ENCODE assay signal across 20 cellular contexts in genomic region chr13:48490241-48490640, GRCh38. TPM values are rescaled to one million over a fixed set of nuclear protein-coding genes. Genes with fewer than 3 reads are reported as not detected.
DNase-seq lines count a peak whose midpoint lies in the region; ATAC-seq and TF ChIP-seq lines count a peak whose summit lies in the region.
"Had no signal": no experiment of that assay in that cellular context is flagged by ENCODE, and none has a peak within 500 bp of the region (broad histone marks: within the 10 kb centered on the region; RNA-seq: fewer than 3 reads in every experiment).

No MANE protein-coding gene starts in this region.

- no peak overlapping the region for H3K4me3 Mint-ChIP-seq in CD4-positive, CD25-positive, alpha-beta regulatory T cell
- H3K4me3 Mint-ChIP-seq in mesothelial cell of epicardium, result no peak overlapping the region
- H3K4me3 Mint-ChIP-seq in activated naive CD4-positive, alpha-beta T cell treated with anti-CD3 and anti-CD28 coated beads, Interleukin-2, amount 10 ng/mL, durations not matched to agents 7 days and 5 days, result no peak overlapping the region
- H3K4me3 Mint-ChIP-seq: stimulated activated naive B cell treated with anti-CD40 and anti-IgM and Interleukin-4, amounts not matched to agents 10 μg/mL and 1 μg/mL and 100 μg/mL, for 72 hours had no signal

- H3K4me2 ChIP-seq in PC-3 (ENCODE audit: low read length), result peak overlapping the region; percentile 62
- H3K4me2 ChIP-seq in SK-N-SH, result no peak overlapping the region

- H3K9me3 Mint-ChIP-seq in CD4-positive, CD25-positive, alpha-beta regulatory T cell, result peaks cover 0 to 3% (median 0%) of the 10 kb centered on the region in 7 donors
- H3K9me3 Mint-ChIP-seq in mesothelial cell of epicardium, result peaks cover 10% of the 10 kb centered on the region
- peaks cover 6% of the 10 kb centered on the region for H3K9me3 Mint-ChIP-seq in activated naive CD4-positive, alpha-beta T cell treated with anti-CD3 and anti-CD28 coated beads, Interleukin-2, amount 10 ng/mL, durations not matched to agents 7 days and 5 days

- H2AFZ ChIP-seq in PC-3 (ENCODE audit: low read length) (no peak overlapping the region), SK-N-SH (ENCODE audit: low read depth) (no peak overlapping the region)

- peak overlapping the region; percentile 79 for H3K4me3 ChIP-seq in CD4-positive, CD25-positive, alpha-beta regulatory T cell (ENCODE audit: low read depth, low read length)
- H3K4me3 ChIP-seq in PC-3 (ENCODE audit: low read length) (no peak overlapping the region), SK-N-SH (ENCODE audit: low read depth in 2 of 2, low read length in 1 of 2) (no peak overlapping the region)
- H3K4me3 ChIP-seq: body of pancreas had no signal

- no peak for TF ChIP-seq EP300 in SK-N-SH (IDR thresholded peaks at IDR 0.05; ENCODE audit: borderline replicate concordance in 1 of 2, low read depth in 1 of 2, low read length in 1 of 2)

- H3K4me1 Mint-ChIP-seq in CD4-positive, CD25-positive, alpha-beta regulatory T cell, result peaks cover 18 to 40% (median 30%) of the 10 kb centered on the region in 4 donors
- peaks cover under 1% of the 10 kb centered on the region for H3K4me1 Mint-ChIP-seq in mesothelial cell of epicardium
- peaks cover 63% of the 10 kb centered on the region for H3K4me1 Mint-ChIP-seq in activated naive CD4-positive, alpha-beta T cell treated with anti-CD3 and anti-CD28 coated beads, Interleukin-2, amount 10 ng/mL, durations not matched to agents 7 days and 5 days

- no TSS peak for BruUV-seq in PC-3 (replicated peaks; lab: Mats Ljungman, UMichigan)

- H3K9me2 ChIP-seq in PC-3 (replicated peaks; ENCODE audit: low read length) (no peaks in the 10 kb centered on the region), SK-N-SH (no peaks in the 10 kb centered on the region)

- no peak for TF ChIP-seq CTCF in PC-3 (conservative IDR thresholded peaks at IDR 0.05; ENCODE audit: low read depth, low read length)
- no peak for TF ChIP-seq CTCF in mesothelial cell of epicardium (IDR thresholded peaks at IDR 0.05; ENCODE audit: unreplicated experiment)
- no peak for TF ChIP-seq CTCF in SK-N-SH (IDR thresholded peaks at IDR 0.05)

- TF ChIP-seq RAD21 in SK-N-SH (IDR thresholded peaks at IDR 0.05; ENCODE audit: low read length), result no peak

- 93% methylated on average over 3 of the region's 3 CpGs for WGBS in SK-N-SH (ENCODE audit: low lambda C conversion rate)

- peak overlapping the region in 1 of 3 donors; percentile 72 for H3K27ac Mint-ChIP-seq in CD4-positive, CD25-positive, alpha-beta regulatory T cell
- peak overlapping the region; percentile 44 for H3K27ac Mint-ChIP-seq in mesothelial cell of epicardium
- H3K27ac Mint-ChIP-seq in activated naive CD4-positive, alpha-beta T cell treated with anti-CD3 and anti-CD28 coated beads, Interleukin-2, amount 10 ng/mL, durations not matched to agents 7 days and 5 days, result no peak overlapping the region
- H3K27ac Mint-ChIP-seq: stimulated activated naive B cell treated with anti-CD40 and anti-IgM and Interleukin-4, amounts not matched to agents 10 μg/mL and 1 μg/mL and 100 μg/mL, for 72 hours had no signal

- DNase-seq in CD4-positive, CD25-positive, alpha-beta regulatory T cell, result no peak
- DNase-seq in EH (ENCODE audit: low read depth) (peak; percentile 22), PC-3 (peak; percentile 76), mesothelial cell of epicardium (ENCODE audit: low spot score in 2 of 2, unreplicated experiment in 2 of 2) (no peak), SK-N-SH (no peak), NCI-H1694 (lab: John Stamatoyannopoulos, UW) (no peak)
- DNase-seq in activated naive CD4-positive, alpha-beta T cell treated with anti-CD3 and anti-CD28 coated beads, Interleukin-2, amount 10 ng/mL, durations not matched to agents 7 days and 5 days, result no peak
- DNase-seq: activated CD4-positive, alpha-beta T cell treated with anti-CD3 and anti-CD28 coated beads, Interleukin-2, amount 50 U/mL, for 48 hours; body of pancreas; EL; mammary epithelial cell; NCI-H1105 treated with DMSO at 0.1 percent for 48 hours; NCI-H2107; NCI-H524 treated with DMSO at 0.1 percent for 48 hours; nucleus accumbens; small intestine; stimulated activated naive B cell treated with anti-CD40 and anti-IgM and Interleukin-4, amounts not matched to agents 10 μg/mL and 1 μg/mL and 100 μg/mL, for 72 hours; T-helper 9 cell had no signal

- CTCF ChIA-PET in PC-3 (lab: Charles Lee), result interaction anchor here (1.0 kb wide), 1 partner anchor 90 kb away, joined by 5 read pairs; no protein-coding TSS in a partner anchor
- CTCF ChIA-PET in activated naive CD4-positive, alpha-beta T cell treated with anti-CD3 and anti-CD28 coated beads, Interleukin-2, amount 10 ng/mL, durations not matched to agents 7 days and 5 days (lab: Charles Lee), result interaction anchor here (1.4 kb wide), 1 partner anchor 90 kb away, joined by 3 read pairs; no protein-coding TSS in a partner anchor
- CTCF ChIA-PET in SK-N-SH (lab: Yijun Ruan, JAX), result no interaction called here

- H3K27me3 Mint-ChIP-seq in CD4-positive, CD25-positive, alpha-beta regulatory T cell, result no peaks in the 10 kb centered on the region
- H3K27me3 Mint-ChIP-seq in mesothelial cell of epicardium (ENCODE audit: low read depth), result no peaks in the 10 kb centered on the region
- no peaks in the 10 kb centered on the region for H3K27me3 Mint-ChIP-seq in activated naive CD4-positive, alpha-beta T cell treated with anti-CD3 and anti-CD28 coated beads, Interleukin-2, amount 10 ng/mL, durations not matched to agents 7 days and 5 days
- H3K27me3 Mint-ChIP-seq: activated naive CD8-positive, alpha-beta T cell; stimulated activated naive B cell treated with anti-CD40 and anti-IgM and Interleukin-4, amounts not matched to agents 10 μg/mL and 1 μg/mL and 100 μg/mL, for 72 hours had no signal

- intact Hi-C loops in PC-3 (cut with micrococcal nuclease), result loop anchor here (1.0 to 5.0 kb wide), 5 partner anchors 41 to 258 kb away; partner anchors contain the start of genes ITM2B and RCBTB2

- peaks cover 65% of the 10 kb centered on the region for H3K4me1 ChIP-seq in CD4-positive, CD25-positive, alpha-beta regulatory T cell (ENCODE audit: control insufficient read depth, insufficient read depth, low read length, poor library complexity, severe bottlenecking)
- peaks cover 55% of the 10 kb centered on the region for H3K4me1 ChIP-seq in PC-3 (ENCODE audit: insufficient read depth, low read length)
- peaks cover 0 to 7% of the 10 kb centered on the region in 2 experiments; a peak in 2 of 4 replicates for H3K4me1 ChIP-seq in SK-N-SH (ENCODE audit: control insufficient read depth in 1 of 2, insufficient read depth in 2 of 2, low read depth in 1 of 2, low read length in 1 of 2)

- H3K36me3 ChIP-seq in CD4-positive, CD25-positive, alpha-beta regulatory T cell (ENCODE audit: control insufficient read depth, insufficient read depth, low read length), result peaks cover 3% of the 10 kb centered on the region
- no peaks in the 10 kb centered on the region for H3K36me3 ChIP-seq in PC-3 (ENCODE audit: low read depth, low read length)
- peaks cover 0 to 5% of the 10 kb centered on the region in 2 experiments for H3K36me3 ChIP-seq in SK-N-SH (replicated peaks in 1 of 2; ENCODE audit: control insufficient read depth in 1 of 2, insufficient read depth in 2 of 2, low read length in 1 of 2)

- peak overlapping the region; percentile 79 for H3K27ac ChIP-seq in CD4-positive, CD25-positive, alpha-beta regulatory T cell (ENCODE audit: insufficient read depth, low read length, poor library complexity, severe bottlenecking)
- H3K27ac ChIP-seq in PC-3 (ENCODE audit: low read length), result peak overlapping the region; percentile 88
- no peak overlapping the region for H3K27ac ChIP-seq in SK-N-SH (ENCODE audit: low read depth in 2 of 2, low read length in 1 of 2)
- H3K27ac ChIP-seq: RWPE1 had no signal

- H3K36me3 Mint-ChIP-seq in CD4-positive, CD25-positive, alpha-beta regulatory T cell, result peaks cover 22% of the 10 kb centered on the region
- peaks cover 25% of the 10 kb centered on the region for H3K36me3 Mint-ChIP-seq in mesothelial cell of epicardium
- peaks cover 52% of the 10 kb centered on the region for H3K36me3 Mint-ChIP-seq in activated naive CD4-positive, alpha-beta T cell treated with anti-CD3 and anti-CD28 coated beads, Interleukin-2, amount 10 ng/mL, durations not matched to agents 7 days and 5 days

- POLR2A ChIA-PET in PC-3 (lab: Charles Lee; ENCODE audit: unreplicated experiment), result interaction anchor here (0.7 kb wide), 1 partner anchor 72 kb away, joined by 3 read pairs; no protein-coding TSS in a partner anchor
- POLR2A ChIA-PET in SK-N-SH (lab: Yijun Ruan, JAX), result no interaction called here

- H3K9ac ChIP-seq in PC-3 (ENCODE audit: low read length), result peak overlapping the region; percentile 56
- H3K9ac ChIP-seq in SK-N-SH, result no peak overlapping the region

- H3K79me2 ChIP-seq in PC-3 (ENCODE audit: low read length) (no peaks in the 10 kb centered on the region), SK-N-SH (ENCODE audit: insufficient read depth) (no peaks in the 10 kb centered on the region)

- no peaks in the 10 kb centered on the region for H3K27me3 ChIP-seq in CD4-positive, CD25-positive, alpha-beta regulatory T cell (ENCODE audit: control insufficient read depth, insufficient read depth, low read length)
- H3K27me3 ChIP-seq in PC-3 (ENCODE audit: low read length), result no peaks in the 10 kb centered on the region
- H3K27me3 ChIP-seq in SK-N-SH (ENCODE audit: insufficient read depth), result no peaks in the 10 kb centered on the region
- H3K27me3 ChIP-seq: body of pancreas had no signal

- H3F3A ChIP-seq in PC-3 (ENCODE audit: low read length, unreplicated experiment) (peaks cover 19% of the 10 kb centered on the region), SK-N-SH (replicated peaks; ENCODE audit: insufficient read depth) (peaks cover 5% of the 10 kb centered on the region)

- H4K20me1 ChIP-seq in PC-3 (ENCODE audit: low read length), result no peaks in the 10 kb centered on the region
- H4K20me1 ChIP-seq in SK-N-SH (ENCODE audit: insufficient read depth), result no peaks in the 10 kb centered on the region

- no peaks in the 10 kb centered on the region for H3K9me3 ChIP-seq in CD4-positive, CD25-positive, alpha-beta regulatory T cell (ENCODE audit: control insufficient read depth in 2 of 2, low read length in 2 of 2)
- no peaks in the 10 kb centered on the region for H3K9me3 ChIP-seq in PC-3 (ENCODE audit: low read length)
- no peaks in the 10 kb centered on the region; the same call in 1 of the 2 replicates for H3K9me3 ChIP-seq in SK-N-SH
- H3K9me3 ChIP-seq: body of pancreas had no signal

- no peak for ATAC-seq in CD4-positive, CD25-positive, alpha-beta regulatory T cell (ENCODE audit: low read depth in 2 of 2)
- ATAC-seq in PC-3, result peak; percentile 72
- ATAC-seq: body of pancreas had no signal

TF ChIP-seq in SK-N-SH, 30 proteins besides CTCF, POLR2A, EP300 and RAD21 (continues in another document):
- no peak for TF ChIP-seq RFX5 (IDR thresholded peaks at IDR 0.05; ENCODE audit: low read length)
- TF ChIP-seq NFIC (IDR thresholded peaks at IDR 0.05; ENCODE audit: borderline replicate concordance), result no peak
- no peak for TF ChIP-seq GATA2 (CRISPR knock-in tag; IDR thresholded peaks at IDR 0.05)

RNA-seq across cellular contexts. Expression of gene RCBTB2, which starts 42.6 kb away (rescaled TPM):
- 21.8 TPM for total RNA-seq in CD4-positive, CD25-positive, alpha-beta regulatory T cell
- 10 to 100 TPM; 24.3 to 32.5 (median 27.3) TPM for polyA plus RNA-seq in CD4-positive, CD25-positive, alpha-beta regulatory T cell
- total RNA-seq in PC-3 (2014; rRNA removed) (2.1 and 2.5 TPM in 2 replicates), mesothelial cell of epicardium (20.3 to 21.6 TPM (median 20.6 TPM) in 3 replicates)
- 2.8 and 4.3 TPM in 2 replicates for polyA plus RNA-seq in SK-N-SH (2012; rRNA removed)
- polyA plus RNA-seq in SK-N-SH (2012; cell fraction: cytosol; rRNA removed), result 3.2 and 3.4 TPM in 2 replicates
- 2.4 and 4.7 TPM in 2 replicates for polyA plus RNA-seq in SK-N-SH (2012; cell fraction: nucleus; rRNA removed)

Comparison
In these comparisons a context has a peak if more than half of its experiments do, and no peak if none do; other contexts are left out.
1. DNase-seq: peak in EH (single experiment) and PC-3 (single experiment); none in CD4-positive, CD25-positive, alpha-beta regulatory T cell (0 of 3), mesothelial cell of epicardium (0 of 2), activated naive CD4-positive, alpha-beta T cell treated with anti-CD3 and anti-CD28 coated beads, Interleukin-2, amount 10 ng/mL, durations not matched to agents 7 days and 5 days (single experiment), SK-N-SH (single experiment) and NCI-H1694 (single experiment).
2. H3K27ac ChIP-seq: peak in CD4-positive, CD25-positive, alpha-beta regulatory T cell (single experiment) and PC-3 (single experiment); none in SK-N-SH (0 of 2).